In genomic region chr13:97344250-97345175, GRCh38 we compare ENCODE assay signal across 9 cellular contexts.
A peak's percentile ranks its signal among the peaks of the same experiment; 100 is the strongest.
DNase-seq lines count a peak whose midpoint lies in the region; ATAC-seq, FAIRE-seq and TF ChIP-seq lines count a peak whose summit lies in the region.
"Had no signal": no experiment of that assay in that cellular context is flagged by ENCODE, and none has a peak within 500 bp of the region (broad histone marks: within the 10 kb centered on the region; RNA-seq: fewer than 3 reads in every experiment).

No MANE protein-coding gene starts in this region.

- no peaks in the 10 kb centered on the region for H4K20me1 ChIP-seq in mammary epithelial cell (ENCODE audit: insufficient read depth, low read length)

- in situ Hi-C loops in mammary epithelial cell (cut with MboI; ENCODE audit: low sequenced_read_pairs in 2 of 2) = loop anchor here in 1 of 2 donors (10.0 to 25.0 kb wide), 2 partner anchors 132 to 220 kb away; partner anchors contain the start of gene MBNL2

- H3K4me3 ChIP-seq in MG63 (no peak overlapping the region), mammary epithelial cell (replicated peaks in 1 of 3; ENCODE audit: insufficient read depth in 1 of 3, low read depth in 2 of 3, low read length in 3 of 3) (no peak overlapping the region), kidney (ENCODE audit: low read length in 2 of 2) (no peak overlapping the region)

- CTCF ChIA-PET in mammary epithelial cell (lab: Charles Lee; ENCODE audit: low non-redundant PET) = interaction anchor here (0.6 to 1.0 kb wide), 2 partner anchors 110 to 235 kb away, joined by 4 to 5 read pairs; no protein-coding TSS in a partner anchor

- intact Hi-C loops in mammary epithelial cell (cut with micrococcal nuclease) = loop anchor here (1.0 to 5.0 kb wide), 6 partner anchors 72 to 327 kb away; partner anchors contain the start of gene MBNL2
- intact Hi-C loops in kidney (cut with DNase I) = no loop called here

- FAIRE-seq in kidney (lab: Jason Lieb, UNC) = peak; percentile 23

- peaks cover 4% of the 10 kb centered on the region for H3K4me1 ChIP-seq in mammary epithelial cell (ENCODE audit: insufficient read depth, low read length)
- H3K4me1 ChIP-seq in kidney (ENCODE audit: control insufficient read depth in 1 of 2, insufficient read depth in 1 of 2, low read depth in 1 of 2, low read length in 2 of 2) = peaks cover 4 to 29% of the 10 kb centered on the region in 2 donors

- dilution Hi-C loops in mammary epithelial cell (cut with HindIII; ENCODE audit: low sequenced_read_pairs) = no loop called here

- H3K36me3 ChIP-seq in MG63 = peaks cover 87% of the 10 kb centered on the region
- H3K36me3 ChIP-seq in mammary epithelial cell (ENCODE audit: insufficient read depth, low read length) = peaks cover 4% of the 10 kb centered on the region
- peaks cover 10 to 22% of the 10 kb centered on the region in 2 donors for H3K36me3 ChIP-seq in kidney (ENCODE audit: control insufficient read depth in 1 of 2, insufficient read depth in 2 of 2, low read length in 2 of 2)

- H3K4me2 ChIP-seq in mammary epithelial cell (ENCODE audit: insufficient read depth, low read depth, low read length) = no peak overlapping the region

- H3K4me3 Mint-ChIP-seq in T-helper 17 cell = no peak overlapping the region
- H3K4me3 Mint-ChIP-seq: dendritic cell treated with granulocyte-macrophage colony-stimulating factor and Interleukin-4, amounts not matched to agents 40 ng/mL and 50 ng/mL, for 4 days had no signal

- H3K79me2 ChIP-seq in mammary epithelial cell (ENCODE audit: insufficient read depth, low read length) = no peaks in the 10 kb centered on the region

- peak; percentile 62 for TF ChIP-seq CTCF in GM10266 (IDR thresholded peaks at IDR 0.05; ENCODE audit: control insufficient read depth, insufficient read depth, low read depth, missing control alignments)
- peak; percentile 74 to 76 for TF ChIP-seq CTCF in mammary epithelial cell (conservative IDR thresholded peaks at IDR 0.05 in 1 of 2, IDR thresholded peaks at IDR 0.05 in 1 of 2; ENCODE audit: extremely low read depth in 1 of 2, insufficient read depth in 1 of 2, low read depth in 1 of 2, low read length in 2 of 2)
- TF ChIP-seq CTCF in kidney (IDR thresholded peaks at IDR 0.05; ENCODE audit: borderline replicate concordance, extremely low read depth, insufficient read depth) = peak; percentile 65

- H3K27me3 ChIP-seq in MG63 (no peaks in the 10 kb centered on the region), mammary epithelial cell (ENCODE audit: insufficient read depth, low read length) (no peaks in the 10 kb centered on the region)

- H3K9me3 ChIP-seq in MG63 = no peaks in the 10 kb centered on the region; the same call in 1 of the 2 replicates
- H3K9me3 ChIP-seq in T-helper 17 cell (ENCODE audit: control insufficient read depth, low read length, poor library complexity, severe bottlenecking) = no peaks in the 10 kb centered on the region
- no peaks in the 10 kb centered on the region for H3K9me3 ChIP-seq in mammary epithelial cell (replicated peaks; ENCODE audit: insufficient read depth, low read length)
- H3K9me3 ChIP-seq in kidney (ENCODE audit: control insufficient read depth in 1 of 2, low read length in 2 of 2) = no peaks in the 10 kb centered on the region

- H3K27ac ChIP-seq in mammary epithelial cell (ENCODE audit: insufficient read depth, low read depth, low read length) (no peak overlapping the region), kidney (ENCODE audit: low read depth in 2 of 2, low read length in 2 of 2) (peak overlapping the region; percentile 18 to 67)

- peaks cover 9% of the 10 kb centered on the region for H3K36me3 Mint-ChIP-seq in T-helper 17 cell (ENCODE audit: low read depth)

- H3K27ac Mint-ChIP-seq in T-helper 17 cell = no peak overlapping the region
- H3K27ac Mint-ChIP-seq: dendritic cell treated with granulocyte-macrophage colony-stimulating factor and Interleukin-4, amounts not matched to agents 40 ng/mL and 50 ng/mL, for 4 days had no signal

- DNase-seq in GM10266 (ENCODE audit: extremely low spot score) (peak; percentile 54), MG63 (peak; percentile 50), T-helper 17 cell (peak in 1 of 3 donors; percentile 28), mammary epithelial cell (peak; percentile 49), kidney (no peak)
- peak; percentile 26 to 30 for DNase-seq in stimulated activated CD4-positive, alpha-beta T cell treated with anti-CD3 and anti-CD28 coated beads, Interleukin-2, amount 100 ng/mL, for 48 hours

- H2AFZ ChIP-seq in mammary epithelial cell (ENCODE audit: low read depth, low read length) = no peak overlapping the region

- H3K9ac ChIP-seq in mammary epithelial cell (ENCODE audit: insufficient read depth, low read length) (peak overlapping the region; percentile 10), kidney (ENCODE audit: low read length in 2 of 2) (no peak overlapping the region)

- peak; percentile 75 for ATAC-seq in GM21786 (IDR thresholded peaks at IDR 0.05; ENCODE audit: unreplicated experiment)
- ATAC-seq in T-helper 17 cell = peak; percentile 62
- ATAC-seq in HG02852 (IDR thresholded peaks at IDR 0.05; ENCODE audit: unreplicated experiment) = no peak

- no peaks in the 10 kb centered on the region for H3K27me3 Mint-ChIP-seq in T-helper 17 cell
- H3K27me3 Mint-ChIP-seq: dendritic cell treated with granulocyte-macrophage colony-stimulating factor and Interleukin-4, amounts not matched to agents 40 ng/mL and 50 ng/mL, for 4 days had no signal

- no TSS peak for BruUV-seq in mammary epithelial cell (replicated peaks; lab: Mats Ljungman, UMichigan)

- peaks cover 9% of the 10 kb centered on the region for H3K4me1 Mint-ChIP-seq in T-helper 17 cell

- WGBS in mammary epithelial cell (ENCODE audit: low coverage, missing lambda C conversion rate) = 13% methylated on average over 5 of the region's 5 CpGs
